Comparison of ENCODE assay signal across 8 cellular contexts in genomic region chr11:13668957-13669521, GRCh38. TPM values are rescaled to one million over a fixed set of nuclear protein-coding genes. Genes with fewer than 3 reads are reported as not detected.
A peak's percentile ranks its signal among the peaks of the same experiment; 100 is the strongest.
DNase-seq lines count a peak whose midpoint lies in the region; ATAC-seq and TF ChIP-seq lines count a peak whose summit lies in the region.

No MANE protein-coding gene starts in this region.

- peaks cover 18% of the 10 kb centered on the region for H3K36me3 Mint-ChIP-seq in activated CD4-positive, alpha-beta T cell treated with anti-CD3 and anti-CD28 coated beads, Interleukin-2, amount 10 ng/mL, durations not matched to agents 24 days and 14 days (ENCODE audit: low read depth)

- intact Hi-C loops in activated CD4-positive, alpha-beta T cell treated with anti-CD3 and anti-CD28 coated beads, Interleukin-2, amount 10 ng/mL, durations not matched to agents 24 days and 14 days (cut with micrococcal nuclease) = loop anchor here (1.0 to 2.0 kb wide), 4 partner anchors 207 to 460 kb away; partner anchors contain the start of gene BMAL1

- peaks cover 36% of the 10 kb centered on the region for H3K4me1 Mint-ChIP-seq in activated CD4-positive, alpha-beta T cell treated with anti-CD3 and anti-CD28 coated beads, Interleukin-2, amount 10 ng/mL, durations not matched to agents 24 days and 14 days

- H3K27ac Mint-ChIP-seq in activated CD4-positive, alpha-beta T cell treated with anti-CD3 and anti-CD28 coated beads, Interleukin-2, amount 10 ng/mL, durations not matched to agents 24 days and 14 days = peak overlapping the region; percentile 97

- no peaks in the 10 kb centered on the region for H3K36me3 ChIP-seq in duodenal mucosa (ENCODE audit: control insufficient read depth in 1 of 2, insufficient read depth in 2 of 2, low read length in 2 of 2)
- H3K36me3 ChIP-seq in mucosa of rectum (ENCODE audit: control insufficient read depth in 2 of 2, insufficient read depth in 2 of 2, low read length in 2 of 2) = no peaks in the 10 kb centered on the region

- H3K27me3 ChIP-seq in duodenal mucosa (ENCODE audit: control insufficient read depth in 1 of 2, insufficient read depth in 2 of 2, low read length in 2 of 2) = no peaks in the 10 kb centered on the region
- H3K27me3 ChIP-seq in mucosa of rectum (ENCODE audit: control insufficient read depth in 2 of 2, insufficient read depth in 2 of 2, low read length in 2 of 2) = no peaks in the 10 kb centered on the region

- DNase-seq in GM13976 (ENCODE audit: low spot score) (peak; percentile 45), NCI-H1417 treated with DMSO at 0.1 percent for 48 hours (lab: John Stamatoyannopoulos, UW) (peak; percentile 36)
- DNase-seq in activated CD4-positive, alpha-beta T cell treated with anti-CD3 and anti-CD28 coated beads, Interleukin-2, amount 10 ng/mL, durations not matched to agents 24 days and 14 days = peak; percentile 84
- DNase-seq in stimulated activated CD8-positive, alpha-beta memory T cell treated with anti-CD3 and anti-CD28 coated beads, Interleukin-7, amount 100 ng/mL, for 48 hours (ENCODE audit: extremely low read depth in 1 of 2, low read depth in 1 of 2) = peak; percentile 16 to 24

- H3K4me3 Mint-ChIP-seq in activated CD4-positive, alpha-beta T cell treated with anti-CD3 and anti-CD28 coated beads, Interleukin-2, amount 10 ng/mL, durations not matched to agents 24 days and 14 days = peak overlapping the region; percentile 98

- in situ Hi-C loops in GM13976 (cut with MboI; ENCODE audit: low sequenced_read_pairs, unreplicated experiment) = no loop called here

- H3K4me3 ChIP-seq in duodenal mucosa (ENCODE audit: low read depth in 1 of 2, low read length in 2 of 2) (peak overlapping the region; percentile 74 to 80), mucosa of rectum (ENCODE audit: low read length in 2 of 2) (peak overlapping the region; percentile 84 to 89)

- ATAC-seq in HG02571 (IDR thresholded peaks at IDR 0.05; ENCODE audit: unreplicated experiment) (peak; percentile 21), GM18858 (IDR thresholded peaks at IDR 0.05; ENCODE audit: unreplicated experiment) (no peak)

- H3K9ac ChIP-seq in duodenal mucosa (ENCODE audit: low read depth in 1 of 2, low read length in 2 of 2) (peak overlapping the region; percentile 69 to 74), mucosa of rectum (ENCODE audit: low read depth in 1 of 2, low read length in 2 of 2) (peak overlapping the region; percentile 76 to 92)

- peaks cover 7% of the 10 kb centered on the region for H3K27me3 Mint-ChIP-seq in activated CD4-positive, alpha-beta T cell treated with anti-CD3 and anti-CD28 coated beads, Interleukin-2, amount 10 ng/mL, durations not matched to agents 24 days and 14 days

- no peak for TF ChIP-seq CTCF in GM13976 (IDR thresholded peaks at IDR 0.05; ENCODE audit: borderline replicate concordance, control extremely low read depth, extremely low read depth, insufficient read depth, missing control alignments)

- H3K9me3 ChIP-seq in duodenal mucosa (ENCODE audit: control insufficient read depth in 1 of 2, low read length in 2 of 2) (no peaks in the 10 kb centered on the region), mucosa of rectum (ENCODE audit: control insufficient read depth in 2 of 2, low read length in 2 of 2) (no peaks in the 10 kb centered on the region)

- peaks cover 16 to 33% of the 10 kb centered on the region in 2 donors for H3K4me1 ChIP-seq in duodenal mucosa (ENCODE audit: control insufficient read depth in 1 of 2, insufficient read depth in 2 of 2, low read length in 2 of 2)
- H3K4me1 ChIP-seq in mucosa of rectum (ENCODE audit: control insufficient read depth in 2 of 2, insufficient read depth in 2 of 2, low read length in 2 of 2) = peaks cover 10 to 29% of the 10 kb centered on the region in 2 donors

- peaks cover 2% of the 10 kb centered on the region for H3K9me3 Mint-ChIP-seq in activated CD4-positive, alpha-beta T cell treated with anti-CD3 and anti-CD28 coated beads, Interleukin-2, amount 10 ng/mL, durations not matched to agents 24 days and 14 days

- peak overlapping the region; percentile 83 for H3K27ac ChIP-seq in duodenal mucosa (ENCODE audit: low read depth, low read length)
- peak overlapping the region; percentile 90 to 94 for H3K27ac ChIP-seq in mucosa of rectum (ENCODE audit: low read depth in 2 of 2, low read length in 2 of 2)

RNA-seq across cellular contexts. Expression of gene FAR1, which starts 0.6 kb away (rescaled TPM):
- total RNA-seq in activated CD4-positive, alpha-beta T cell treated with anti-CD3 and anti-CD28 coated beads, Interleukin-2, amount 10 ng/mL, durations not matched to agents 24 days and 14 days = 55.7 and 58.2 TPM in 2 replicates

Comparison
In these comparisons a context has a peak if more than half of its experiments do, and no peak if none do; other contexts are left out.
1. DNase-seq: peak in every context shown above with its lines; median percentile 84 in activated CD4-positive, alpha-beta T cell treated with anti-CD3 and anti-CD28 coated beads, Interleukin-2, amount 10 ng/mL, durations not matched to agents 24 days and 14 days; 45 in GM13976; 36 in NCI-H1417 treated with DMSO at 0.1 percent for 48 hours; 20 in stimulated activated CD8-positive, alpha-beta memory T cell treated with anti-CD3 and anti-CD28 coated beads, Interleukin-7, amount 100 ng/mL, for 48 hours.